In genomic region chr5:173671121-173671949, GRCh38 we compare ENCODE assay signal across 1 cellular context.
TF ChIP-seq lines count a peak whose summit lies in the region.

No MANE protein-coding gene starts in this region.

TF ChIP-seq in HepG2, 621 proteins besides CTCF, POLR2A, EP300 and RAD21 (continued from another document and continues in another):
- 0 out of 2 replicates have a peak, but pooled peaks have one; percentile 63 for TF ChIP-seq ZNF276 (CRISPR knock-in tag; IDR thresholded peaks at IDR 0.05; ENCODE audit: low read depth)
- TF ChIP-seq ZNF572 (CRISPR knock-in tag; IDR thresholded peaks at IDR 0.05): no peak
- TF ChIP-seq, protein P1, sequence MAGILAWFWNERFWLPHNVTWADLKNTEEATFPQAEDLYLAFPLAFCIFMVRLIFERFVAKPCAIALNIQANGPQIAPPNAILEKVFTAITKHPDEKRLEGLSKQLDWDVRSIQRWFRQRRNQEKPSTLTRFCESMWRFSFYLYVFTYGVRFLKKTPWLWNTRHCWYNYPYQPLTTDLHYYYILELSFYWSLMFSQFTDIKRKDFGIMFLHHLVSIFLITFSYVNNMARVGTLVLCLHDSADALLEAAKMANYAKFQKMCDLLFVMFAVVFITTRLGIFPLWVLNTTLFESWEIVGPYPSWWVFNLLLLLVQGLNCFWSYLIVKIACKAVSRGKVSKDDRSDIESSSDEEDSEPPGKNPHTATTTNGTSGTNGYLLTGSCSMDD (CRISPR knock-in tag; IDR thresholded peaks at IDR 0.05): no peak
- no peak for TF ChIP-seq ZSCAN20 (CRISPR knock-in tag; IDR thresholded peaks at IDR 0.05; ENCODE audit: borderline replicate concordance)
- TF ChIP-seq, protein P2, sequence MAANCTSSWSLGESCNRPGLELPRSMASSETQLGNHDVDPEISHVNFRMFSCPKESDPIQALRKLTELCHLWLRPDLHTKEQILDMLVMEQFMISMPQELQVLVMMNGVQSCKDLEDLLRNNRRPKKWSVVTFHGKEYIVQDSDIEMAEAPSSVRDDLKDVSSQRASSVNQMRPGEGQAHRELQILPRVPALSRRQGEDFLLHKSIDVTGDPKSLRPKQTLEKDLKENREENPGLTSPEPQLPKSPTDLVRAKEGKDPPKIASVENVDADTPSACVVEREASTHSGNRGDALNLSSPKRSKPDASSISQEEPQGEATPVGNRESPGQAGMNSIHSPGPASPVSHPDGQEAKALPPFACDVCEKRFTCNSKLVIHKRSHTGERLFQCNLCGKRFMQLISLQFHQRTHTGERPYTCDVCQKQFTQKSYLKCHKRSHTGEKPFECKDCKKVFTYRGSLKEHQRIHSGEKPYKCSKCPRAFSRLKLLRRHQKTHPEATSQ (CRISPR knock-in tag; IDR thresholded peaks at IDR 0.05; ENCODE audit: borderline replicate concordance): no peak
- no peak for TF ChIP-seq NCOA1 (CRISPR knock-in tag; IDR thresholded peaks at IDR 0.05)
- no peak for TF ChIP-seq FOXA3 (CRISPR knock-in tag; IDR thresholded peaks at IDR 0.05)
- no peak for TF ChIP-seq NFE2 (CRISPR knock-in tag; IDR thresholded peaks at IDR 0.05)
- TF ChIP-seq ZNF766 (CRISPR knock-in tag; IDR thresholded peaks at IDR 0.05; ENCODE audit: borderline replicate concordance): no peak
- TF ChIP-seq MYNN (CRISPR knock-in tag; IDR thresholded peaks at IDR 0.05; ENCODE audit: low read depth): no peak
- TF ChIP-seq SP2 (CRISPR knock-in tag; IDR thresholded peaks at IDR 0.05): no peak
- no peak for TF ChIP-seq MTA3 (CRISPR knock-in tag; IDR thresholded peaks at IDR 0.05)
- TF ChIP-seq, protein P3, sequence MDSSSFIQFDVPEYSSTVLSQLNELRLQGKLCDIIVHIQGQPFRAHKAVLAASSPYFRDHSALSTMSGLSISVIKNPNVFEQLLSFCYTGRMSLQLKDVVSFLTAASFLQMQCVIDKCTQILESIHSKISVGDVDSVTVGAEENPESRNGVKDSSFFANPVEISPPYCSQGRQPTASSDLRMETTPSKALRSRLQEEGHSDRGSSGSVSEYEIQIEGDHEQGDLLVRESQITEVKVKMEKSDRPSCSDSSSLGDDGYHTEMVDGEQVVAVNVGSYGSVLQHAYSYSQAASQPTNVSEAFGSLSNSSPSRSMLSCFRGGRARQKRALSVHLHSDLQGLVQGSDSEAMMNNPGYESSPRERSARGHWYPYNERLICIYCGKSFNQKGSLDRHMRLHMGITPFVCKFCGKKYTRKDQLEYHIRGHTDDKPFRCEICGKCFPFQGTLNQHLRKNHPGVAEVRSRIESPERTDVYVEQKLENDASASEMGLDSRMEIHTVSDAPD (CRISPR knock-in tag; IDR thresholded peaks at IDR 0.05): no peak
- peak; percentile 31; the same call in 1 of the 2 replicates for TF ChIP-seq ZBTB38 (CRISPR knock-in tag; IDR thresholded peaks at IDR 0.05)
- peak; percentile 91 for TF ChIP-seq ZFP36 (IDR thresholded peaks at IDR 0.05; ENCODE audit: borderline replicate concordance, low read depth, low read length, partially characterized antibody)
- TF ChIP-seq ZFP41 (CRISPR knock-in tag; IDR thresholded peaks at IDR 0.05; ENCODE audit: borderline replicate concordance): no peak
- TF ChIP-seq STAG1 (CRISPR knock-in tag; IDR thresholded peaks at IDR 0.05): no peak
- TF ChIP-seq CEBPB (IDR thresholded peaks at IDR 0.05; ENCODE audit: borderline replicate concordance, low read depth, low read length): peak; percentile 40; the same call in 1 of the 2 replicates
- TF ChIP-seq HNF4G (IDR thresholded peaks at IDR 0.05; ENCODE audit: borderline replicate concordance, low read depth, low read length): no peak
- TF ChIP-seq HNF4G (CRISPR knock-in tag; IDR thresholded peaks at IDR 0.05; ENCODE audit: borderline replicate concordance, low read depth): no peak
- TF ChIP-seq, protein P4, sequence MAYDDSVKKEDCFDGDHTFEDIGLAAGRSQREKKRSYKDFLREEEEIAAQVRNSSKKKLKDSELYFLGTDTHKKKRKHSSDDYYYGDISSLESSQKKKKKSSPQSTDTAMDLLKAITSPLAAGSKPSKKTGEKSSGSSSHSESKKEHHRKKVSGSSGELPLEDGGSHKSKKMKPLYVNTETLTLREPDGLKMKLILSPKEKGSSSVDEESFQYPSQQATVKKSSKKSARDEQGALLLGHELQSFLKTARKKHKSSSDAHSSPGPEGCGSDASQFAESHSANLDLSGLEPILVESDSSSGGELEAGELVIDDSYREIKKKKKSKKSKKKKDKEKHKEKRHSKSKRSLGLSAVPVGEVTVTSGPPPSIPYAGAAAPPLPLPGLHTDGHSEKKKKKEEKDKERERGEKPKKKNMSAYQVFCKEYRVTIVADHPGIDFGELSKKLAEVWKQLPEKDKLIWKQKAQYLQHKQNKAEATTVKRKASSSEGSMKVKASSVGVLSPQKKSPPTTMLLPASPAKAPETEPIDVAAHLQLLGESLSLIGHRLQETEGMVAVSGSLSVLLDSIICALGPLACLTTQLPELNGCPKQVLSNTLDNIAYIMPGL (CRISPR knock-in tag; IDR thresholded peaks at IDR 0.05; ENCODE audit: borderline replicate concordance in 1 of 2, low read depth in 1 of 2): no peak
- TF ChIP-seq RBAK (CRISPR knock-in tag; IDR thresholded peaks at IDR 0.05): no peak
- no peak for TF ChIP-seq RXRB (CRISPR knock-in tag; IDR thresholded peaks at IDR 0.05; ENCODE audit: borderline replicate concordance)
- no peak for TF ChIP-seq TOE1 (CRISPR knock-in tag; IDR thresholded peaks at IDR 0.05)
- TF ChIP-seq ATF7-NPFF (CRISPR knock-in tag; IDR thresholded peaks at IDR 0.05; ENCODE audit: low read depth): no peak
- no peak for TF ChIP-seq KDM4B (CRISPR knock-in tag; IDR thresholded peaks at IDR 0.05)
- TF ChIP-seq FOSL2 (CRISPR knock-in tag; IDR thresholded peaks at IDR 0.05): peak; percentile 86
- no peak for TF ChIP-seq MED8 (CRISPR knock-in tag; IDR thresholded peaks at IDR 0.05; ENCODE audit: insufficient replicate concordance)
- no peak for TF ChIP-seq ZBTB46 (CRISPR knock-in tag; IDR thresholded peaks at IDR 0.05; ENCODE audit: borderline replicate concordance)
- no peak for TF ChIP-seq RBFOX2 (IDR thresholded peaks at IDR 0.05; ENCODE audit: low read depth, low read length)
- TF ChIP-seq NR3C1 (CRISPR knock-in tag; IDR thresholded peaks at IDR 0.05): no peak
- no peak for TF ChIP-seq ZNF446 (CRISPR knock-in tag; IDR thresholded peaks at IDR 0.05)
- no peak for TF ChIP-seq FIP1L1 (IDR thresholded peaks at IDR 0.05; ENCODE audit: borderline replicate concordance, insufficient read depth, low read depth, low read length)
- TF ChIP-seq HMGA1 (CRISPR knock-in tag; conservative IDR thresholded peaks at IDR 0.05): no peak
- TF ChIP-seq, protein P5, sequence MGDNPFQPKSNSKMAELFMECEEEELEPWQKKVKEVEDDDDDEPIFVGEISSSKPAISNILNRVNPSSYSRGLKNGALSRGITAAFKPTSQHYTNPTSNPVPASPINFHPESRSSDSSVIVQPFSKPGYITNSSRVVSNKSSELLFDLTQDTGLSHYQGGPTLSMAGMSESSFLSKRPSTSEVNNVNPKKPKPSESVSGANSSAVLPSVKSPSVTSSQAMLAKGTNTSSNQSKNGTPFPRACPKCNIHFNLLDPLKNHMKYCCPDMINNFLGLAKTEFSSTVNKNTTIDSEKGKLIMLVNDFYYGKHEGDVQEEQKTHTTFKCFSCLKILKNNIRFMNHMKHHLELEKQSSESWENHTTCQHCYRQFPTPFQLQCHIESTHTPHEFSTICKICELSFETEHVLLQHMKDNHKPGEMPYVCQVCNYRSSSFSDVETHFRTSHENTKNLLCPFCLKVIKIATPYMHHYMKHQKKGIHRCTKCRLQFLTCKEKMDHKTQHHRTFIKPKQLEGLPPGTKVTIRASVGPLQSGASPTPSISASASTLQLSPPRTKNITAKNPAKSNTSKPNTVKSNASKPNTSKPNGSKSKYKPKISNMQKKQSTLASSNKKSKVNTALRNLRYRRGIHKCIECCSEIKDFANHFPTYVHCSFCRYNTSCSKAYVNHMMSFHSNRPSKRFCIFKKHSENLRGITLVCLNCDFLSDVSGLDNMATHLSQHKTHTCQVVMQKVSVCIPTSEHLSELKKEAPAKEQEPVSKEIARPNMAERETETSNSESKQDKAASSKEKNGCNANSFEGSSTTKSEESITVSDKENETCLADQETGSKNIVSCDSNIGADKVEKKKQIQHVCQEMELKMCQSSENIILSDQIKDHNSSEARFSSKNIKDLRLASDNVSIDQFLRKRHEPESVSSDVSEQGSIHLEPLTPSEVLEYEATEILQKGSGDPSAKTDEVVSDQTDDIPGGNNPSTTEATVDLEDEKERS (CRISPR knock-in tag; IDR thresholded peaks at IDR 0.05): 0 out of 2 replicates have a peak, but pooled peaks have one; percentile 63
- TF ChIP-seq, protein P6, sequence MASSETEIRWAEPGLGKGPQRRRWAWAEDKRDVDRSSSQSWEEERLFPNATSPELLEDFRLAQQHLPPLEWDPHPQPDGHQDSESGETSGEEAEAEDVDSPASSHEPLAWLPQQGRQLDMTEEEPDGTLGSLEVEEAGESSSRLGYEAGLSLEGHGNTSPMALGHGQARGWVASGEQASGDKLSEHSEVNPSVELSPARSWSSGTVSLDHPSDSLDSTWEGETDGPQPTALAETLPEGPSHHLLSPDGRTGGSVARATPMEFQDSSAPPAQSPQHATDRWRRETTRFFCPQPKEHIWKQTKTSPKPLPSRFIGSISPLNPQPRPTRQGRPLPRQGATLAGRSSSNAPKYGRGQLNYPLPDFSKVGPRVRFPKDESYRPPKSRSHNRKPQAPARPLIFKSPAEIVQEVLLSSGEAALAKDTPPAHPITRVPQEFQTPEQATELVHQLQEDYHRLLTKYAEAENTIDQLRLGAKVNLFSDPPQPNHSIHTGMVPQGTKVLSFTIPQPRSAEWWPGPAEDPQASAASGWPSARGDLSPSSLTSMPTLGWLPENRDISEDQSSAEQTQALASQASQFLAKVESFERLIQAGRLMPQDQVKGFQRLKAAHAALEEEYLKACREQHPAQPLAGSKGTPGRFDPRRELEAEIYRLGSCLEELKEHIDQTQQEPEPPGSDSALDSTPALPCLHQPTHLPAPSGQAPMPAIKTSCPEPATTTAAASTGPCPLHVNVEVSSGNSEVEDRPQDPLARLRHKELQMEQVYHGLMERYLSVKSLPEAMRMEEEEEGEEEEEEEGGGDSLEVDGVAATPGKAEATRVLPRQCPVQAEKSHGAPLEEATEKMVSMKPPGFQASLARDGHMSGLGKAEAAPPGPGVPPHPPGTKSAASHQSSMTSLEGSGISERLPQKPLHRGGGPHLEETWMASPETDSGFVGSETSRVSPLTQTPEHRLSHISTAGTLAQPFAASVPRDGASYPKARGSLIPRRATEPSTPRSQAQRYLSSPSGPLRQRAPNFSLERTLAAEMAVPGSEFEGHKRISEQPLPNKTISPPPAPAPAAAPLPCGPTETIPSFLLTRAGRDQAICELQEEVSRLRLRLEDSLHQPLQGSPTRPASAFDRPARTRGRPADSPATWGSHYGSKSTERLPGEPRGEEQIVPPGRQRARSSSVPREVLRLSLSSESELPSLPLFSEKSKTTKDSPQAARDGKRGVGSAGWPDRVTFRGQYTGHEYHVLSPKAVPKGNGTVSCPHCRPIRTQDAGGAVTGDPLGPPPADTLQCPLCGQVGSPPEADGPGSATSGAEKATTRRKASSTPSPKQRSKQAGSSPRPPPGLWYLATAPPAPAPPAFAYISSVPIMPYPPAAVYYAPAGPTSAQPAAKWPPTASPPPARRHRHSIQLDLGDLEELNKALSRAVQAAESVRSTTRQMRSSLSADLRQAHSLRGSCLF (CRISPR knock-in tag; IDR thresholded peaks at IDR 0.05; ENCODE audit: borderline replicate concordance): no peak
- 0 out of 4 replicates have a peak, but pooled peaks of 1 of the 2 experiments have one; percentile 36 for TF ChIP-seq KLF16 (CRISPR knock-in tag; IDR thresholded peaks at IDR 0.05)
- no peak for TF ChIP-seq ZNF564 (CRISPR knock-in tag; IDR thresholded peaks at IDR 0.05)
- TF ChIP-seq ZNF138 (CRISPR knock-in tag; IDR thresholded peaks at IDR 0.05; ENCODE audit: low read depth): no peak
- no peak for TF ChIP-seq ZNF326 (CRISPR knock-in tag; IDR thresholded peaks at IDR 0.05; ENCODE audit: borderline replicate concordance)
- TF ChIP-seq GZF1 (CRISPR knock-in tag; IDR thresholded peaks at IDR 0.05): 0 out of 2 replicates have a peak, but pooled peaks have one; percentile 30
- TF ChIP-seq, protein P7, sequence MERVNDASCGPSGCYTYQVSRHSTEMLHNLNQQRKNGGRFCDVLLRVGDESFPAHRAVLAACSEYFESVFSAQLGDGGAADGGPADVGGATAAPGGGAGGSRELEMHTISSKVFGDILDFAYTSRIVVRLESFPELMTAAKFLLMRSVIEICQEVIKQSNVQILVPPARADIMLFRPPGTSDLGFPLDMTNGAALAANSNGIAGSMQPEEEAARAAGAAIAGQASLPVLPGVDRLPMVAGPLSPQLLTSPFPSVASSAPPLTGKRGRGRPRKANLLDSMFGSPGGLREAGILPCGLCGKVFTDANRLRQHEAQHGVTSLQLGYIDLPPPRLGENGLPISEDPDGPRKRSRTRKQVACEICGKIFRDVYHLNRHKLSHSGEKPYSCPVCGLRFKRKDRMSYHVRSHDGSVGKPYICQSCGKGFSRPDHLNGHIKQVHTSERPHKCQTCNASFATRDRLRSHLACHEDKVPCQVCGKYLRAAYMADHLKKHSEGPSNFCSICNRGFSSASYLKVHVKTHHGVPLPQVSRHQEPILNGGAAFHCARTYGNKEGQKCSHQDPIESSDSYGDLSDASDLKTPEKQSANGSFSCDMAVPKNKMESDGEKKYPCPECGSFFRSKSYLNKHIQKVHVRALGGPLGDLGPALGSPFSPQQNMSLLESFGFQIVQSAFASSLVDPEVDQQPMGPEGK (CRISPR knock-in tag; IDR thresholded peaks at IDR 0.05): no peak
